Comparison of ENCODE assay signal across 12 cellular contexts in the genomic region with DNA sequence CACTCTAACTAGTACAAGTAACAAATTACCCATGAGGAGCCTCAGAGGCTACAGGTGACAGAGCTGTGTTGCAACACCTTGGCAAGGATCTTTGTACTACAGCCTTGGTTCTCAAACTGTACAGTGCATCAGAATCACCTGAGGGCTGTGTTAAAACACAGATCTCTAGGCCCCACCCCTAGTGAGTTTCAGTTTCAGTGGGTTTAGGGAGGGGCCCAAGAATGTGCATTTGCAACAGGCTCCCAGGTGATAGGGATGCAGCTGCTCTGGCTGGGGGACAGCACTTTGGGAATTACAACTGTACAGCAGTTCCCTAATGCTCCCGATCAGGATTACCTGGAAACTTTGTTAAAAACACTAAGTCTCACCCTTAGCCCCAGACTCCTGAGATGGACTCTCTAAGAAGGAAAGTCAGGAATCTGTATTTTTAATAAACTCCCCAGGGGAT.
DNase-seq lines count a peak whose midpoint lies in the region; ATAC-seq and TF ChIP-seq lines count a peak whose summit lies in the region.
"Had no signal": no experiment of that assay in that cellular context is flagged by ENCODE, and none has a peak within 500 bp of the region (broad histone marks: within the 10 kb centered on the region; RNA-seq: fewer than 3 reads in every experiment).

No MANE protein-coding gene starts in this region.

- in situ Hi-C loops in Panc1 (cut with HindIII; ENCODE audit: low pct_unique_long_range_greater_than_20kb, low sequenced_read_pairs), result no loop called here

- H3K36me3 ChIP-seq in Panc1 (ENCODE audit: control insufficient read depth, insufficient read depth, low read length), result no peaks in the 10 kb centered on the region
- no peaks in the 10 kb centered on the region for H3K36me3 ChIP-seq in hepatocyte (replicated peaks; ENCODE audit: insufficient read depth, low read depth)
- H3K36me3 ChIP-seq in parathyroid adenoma (ENCODE audit: control insufficient read depth, insufficient read depth, low read length), result no peaks in the 10 kb centered on the region
- no peaks in the 10 kb centered on the region for H3K36me3 ChIP-seq in H7 (replicated peaks; ENCODE audit: control insufficient read depth, insufficient read depth, low read length)

- TF ChIP-seq CTCF in Panc1 (IDR thresholded peaks at IDR 0.05), result no peak
- no peak for TF ChIP-seq CTCF in hepatocyte (IDR thresholded peaks at IDR 0.05; ENCODE audit: poor library complexity)
- TF ChIP-seq CTCF in parathyroid adenoma (IDR thresholded peaks at IDR 0.05), result no peak

- H3K79me2 ChIP-seq in hepatocyte (no peaks in the 10 kb centered on the region), parathyroid adenoma (no peaks in the 10 kb centered on the region)

- H3K9ac ChIP-seq in parathyroid adenoma, result no peak overlapping the region

- H3K4me1 ChIP-seq in Panc1 (ENCODE audit: control insufficient read depth, insufficient read depth, low read length) (peaks cover 48% of the 10 kb centered on the region), hepatocyte (ENCODE audit: insufficient read depth) (peaks cover 52% of the 10 kb centered on the region), parathyroid adenoma (peaks cover 7% of the 10 kb centered on the region)

- peak overlapping the region; percentile 62 for H3K4me2 ChIP-seq in hepatocyte
- H3K4me2 ChIP-seq in parathyroid adenoma (ENCODE audit: low read length), result peak overlapping the region; percentile 46

- H3K27me3 ChIP-seq in Panc1 (ENCODE audit: control insufficient read depth, insufficient read depth, low read length) (no peaks in the 10 kb centered on the region), hepatocyte (no peaks in the 10 kb centered on the region), parathyroid adenoma (ENCODE audit: control insufficient read depth, insufficient read depth, low read length) (no peaks in the 10 kb centered on the region), H7 (ENCODE audit: control insufficient read depth, insufficient read depth, low read length) (no peaks in the 10 kb centered on the region)

- peak overlapping the region in 1 of 2 experiments; percentile 12; a peak in 2 of 4 replicates for H3K4me3 ChIP-seq in Panc1 (ENCODE audit: low read depth in 2 of 2, low read length in 2 of 2)
- H3K4me3 ChIP-seq in hepatocyte, result no peak overlapping the region
- H3K4me3 ChIP-seq in parathyroid adenoma (ENCODE audit: low read depth, low read length), result peak overlapping the region; percentile 28
- no peak overlapping the region for H3K4me3 ChIP-seq in H7 (ENCODE audit: insufficient read depth, low read depth, low read length)

- H3K27ac ChIP-seq in Panc1 (ENCODE audit: low read length) (peak overlapping the region; percentile 86), hepatocyte (peak overlapping the region; percentile 96), parathyroid adenoma (peak overlapping the region; percentile 39)

- WGBS in hepatocyte (ENCODE audit: low lambda C conversion rate, missing lambda C conversion rate), result 60% methylated on average over 1 of the region's 1 CpG

- H2AFZ ChIP-seq in hepatocyte (no peak overlapping the region), parathyroid adenoma (no peak overlapping the region)

- no peak for DNase-seq in Panc1 (ENCODE audit: low read depth, low spot score)
- DNase-seq in hepatocyte (ENCODE audit: low spot score), result peak; percentile 83
- no peak for DNase-seq in iPS-NIHi11 (ENCODE audit: low spot score)
- DNase-seq in H7, result no peak
- DNase-seq in NCI-H1105 (lab: John Stamatoyannopoulos, UW), result no peak
- DNase-seq: activated CD8-positive, alpha-beta memory T cell treated with anti-CD3 and anti-CD28 coated beads, Interleukin-2, amount 10 ng/mL, durations not matched to agents 7 days and 5 days; DMS153; NCI-H187 treated with DMSO at 0.1 percent for 48 hours; stimulated activated CD4-positive, alpha-beta T cell treated with anti-CD3 and anti-CD28 coated beads, Interleukin-2, amount 100 ng/mL, for 24 hours had no signal

- CTCF ChIA-PET in Panc1 (lab: Charles Lee), result no interaction called here

- ATAC-seq in GM19372 (IDR thresholded peaks at IDR 0.05; ENCODE audit: low read depth, unreplicated experiment) (peak; percentile 32), Panc1 (peak; percentile 77), HG03280 (IDR thresholded peaks at IDR 0.05; ENCODE audit: unreplicated experiment) (no peak)
- ATAC-seq: activated CD8-positive, alpha-beta memory T cell treated with anti-CD3 and anti-CD28 coated beads, Interleukin-2, amount 10 ng/mL, durations not matched to agents 7 days and 5 days had no signal

- H3K9me2 ChIP-seq in hepatocyte (replicated peaks; ENCODE audit: insufficient read depth), result no peaks in the 10 kb centered on the region

- intact Hi-C loops in Panc1 (cut with micrococcal nuclease; ENCODE audit: unreplicated experiment), result no loop called here

- H3K9me3 ChIP-seq in Panc1 (ENCODE audit: control insufficient read depth, insufficient read depth, low read depth, low read length), result peaks cover 2% of the 10 kb centered on the region; the same call in 1 of the 2 replicates
- H3K9me3 ChIP-seq in hepatocyte (ENCODE audit: low read depth), result no peaks in the 10 kb centered on the region
- no peaks in the 10 kb centered on the region for H3K9me3 ChIP-seq in parathyroid adenoma (ENCODE audit: control insufficient read depth, low read length)

- BruUV-seq in Panc1 (replicated peaks; lab: Mats Ljungman, UMichigan), result no TSS peak

- H4K20me1 ChIP-seq in hepatocyte (ENCODE audit: insufficient read depth, poor library complexity, severe bottlenecking), result no peaks in the 10 kb centered on the region

- POLR2A ChIA-PET in Panc1 (lab: Charles Lee), result interaction anchor here (0.6 kb wide), 1 partner anchor 995 kb away, joined by 10 read pairs; no protein-coding TSS in a partner anchor

Comparison
In these comparisons a context has a peak if more than half of its experiments do, and no peak if none do; other contexts are left out.
1. H3K27ac ChIP-seq: peak in every context shown above with its lines; median percentile 96 in hepatocyte; 86 in Panc1; 39 in parathyroid adenoma.